Comparison of ENCODE assay signal across 27 cellular contexts in the genomic region with DNA sequence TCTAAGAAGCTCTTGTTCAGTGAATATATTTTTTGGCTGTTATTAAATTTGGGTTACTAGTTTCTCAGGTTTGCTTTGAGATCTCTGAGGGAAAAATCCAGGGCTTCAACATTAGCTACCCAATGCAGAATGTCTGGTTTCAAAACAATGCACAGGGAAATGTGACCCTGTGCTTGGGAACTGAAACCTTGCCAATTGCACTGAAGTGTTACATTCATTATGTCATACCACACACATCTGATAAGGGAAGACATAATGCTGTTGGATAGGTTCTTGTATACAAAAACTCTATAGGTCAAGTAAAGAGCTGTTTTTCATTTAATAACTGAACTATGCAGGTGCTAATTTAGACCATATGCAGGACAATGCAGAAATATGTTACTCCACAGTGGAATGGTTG.
A peak's percentile ranks its signal among the peaks of the same experiment; 100 is the strongest.
DNase-seq lines count a peak whose midpoint lies in the region; ATAC-seq and TF ChIP-seq lines count a peak whose summit lies in the region.
"Had no signal": no experiment of that assay in that cellular context is flagged by ENCODE, and none has a peak within 500 bp of the region (broad histone marks: within the 10 kb centered on the region; RNA-seq: fewer than 3 reads in every experiment).

No MANE protein-coding gene starts in this region.

- H3K4me3 ChIP-seq in HAP-1 = no peak overlapping the region
- H3K4me3 ChIP-seq: BLaER1, GM23338, hepatocyte, right atrium auricular region had no signal

- no peaks in the 10 kb centered on the region; the same call in 1 of the 2 replicates for H3K27me3 ChIP-seq in HAP-1 (ENCODE audit: low read depth)
- H3K27me3 ChIP-seq: BLaER1, hepatocyte, right atrium auricular region had no signal

- ATAC-seq in GM18868 (IDR thresholded peaks at IDR 0.05; ENCODE audit: unreplicated experiment) = peak; percentile 52
- ATAC-seq in GM21526 (IDR thresholded peaks at IDR 0.05; ENCODE audit: low FRiP score, unreplicated experiment) = no peak
- ATAC-seq: activated CD4-positive, CD25-positive, alpha-beta regulatory T cell treated with anti-CD3 and anti-CD28 coated beads, Interleukin-2, amount 50 U/mL, for 24 hours; GM23338; left ventricle myocardium superior; natural killer cell treated with Interleukin-12 subunit alpha and Interleukin-12 subunit beta and Interleukin-15 and Interleukin-18, amount 100 ng/mL, for 72 hours; PC-3 had no signal

- H3K4me1 ChIP-seq in HAP-1 = no peaks in the 10 kb centered on the region
- H3K4me1 ChIP-seq: right atrium auricular region had no signal

- no peaks in the 10 kb centered on the region for H3K36me3 ChIP-seq in HAP-1 (replicated peaks)
- H3K36me3 ChIP-seq: BLaER1, right atrium auricular region had no signal

- no peaks in the 10 kb centered on the region for H3K9me3 ChIP-seq in HAP-1
- H3K9me3 ChIP-seq: BLaER1, right atrium auricular region had no signal

- DNase-seq in AG09319 (ENCODE audit: extremely low read depth, low read depth) = peak; percentile 58
- DNase-seq in OCI-M1 (lab: John Stamatoyannopoulos, UW) = peak; percentile 41
- peak; percentile 15 for DNase-seq in iris pigment epithelial cell (ENCODE audit: low read depth)
- DNase-seq in HAP-1 (ENCODE audit: low spot score in 2 of 2) = no peak
- DNase-seq in SIG-M5 (lab: John Stamatoyannopoulos, UW) = no peak
- no peak for DNase-seq in foreskin melanocyte
- DNase-seq: ACHN; activated CD4-positive, alpha-beta memory T cell treated with anti-CD3 and anti-CD28 coated beads for 36 hours; activated CD8-positive, alpha-beta memory T cell treated with anti-CD3 and anti-CD28 coated beads, Interleukin-2, amount 50 U/mL, for 48 hours; activated naive CD8-positive, alpha-beta T cell treated with anti-CD3 and anti-CD28 coated beads for 36 hours; COR-L47; left ventricle myocardium superior; midbrain; NCI-H1417 treated with DMSO at 0.1 percent for 48 hours; NCI-H774; PC-3; stimulated activated CD4-positive, alpha-beta T cell treated with anti-CD3 and anti-CD28 coated beads, Interleukin-4, amount 100 ng/mL, for 24 hours; stimulated activated naive B cell treated with anti-CD40 and anti-IgM and Interleukin-4, amounts not matched to agents 10 μg/mL and 1 μg/mL and 100 μg/mL, for 72 hours; T-helper 1 cell had no signal

- in situ Hi-C loops in HAP-1 (cut with MboI; ENCODE audit: low sequenced_read_pairs) = no loop called here

- no peak for TF ChIP-seq CTCF in AG09319 (IDR thresholded peaks at IDR 0.05; ENCODE audit: low read depth, low read length)

Comparison
In these comparisons a context has a peak if more than half of its experiments do, and no peak if none do; other contexts are left out.
1. DNase-seq: peak in AG09319 (single experiment), OCI-M1 (single experiment) and iris pigment epithelial cell (single experiment); none in HAP-1 (0 of 2), SIG-M5 (single experiment) and foreskin melanocyte (single experiment).